In the genomic region with DNA sequence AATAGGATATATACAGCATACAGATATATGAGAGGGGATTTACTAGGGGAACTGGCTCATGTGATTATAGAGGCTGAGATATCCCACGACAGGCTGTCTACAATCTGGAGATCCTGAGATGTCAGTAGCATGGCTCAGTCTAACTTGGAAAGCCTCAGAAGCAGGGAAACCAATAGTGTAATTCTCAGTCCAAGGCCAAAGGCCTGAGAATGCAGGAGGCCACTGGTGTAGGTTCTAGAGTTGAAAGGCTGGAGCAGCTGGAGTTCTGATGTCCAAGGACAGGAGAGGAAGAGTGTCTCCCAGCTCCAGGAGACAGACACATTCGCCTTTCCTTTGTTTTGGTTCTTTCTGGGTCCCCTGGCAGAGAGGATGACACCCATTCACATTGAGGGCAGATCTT, we compare ENCODE assay signal across 21 cellular contexts. TPM values are rescaled to one million over a fixed set of nuclear protein-coding genes. Genes with fewer than 3 reads are reported as not detected.
"Had no signal": no experiment of that assay in that cellular context is flagged by ENCODE, and none has a peak within 500 bp of the region (broad histone marks: within the 10 kb centered on the region; RNA-seq: fewer than 3 reads in every experiment).

No MANE protein-coding gene starts in this region.

- H3K27me3 ChIP-seq: adrenal gland, right atrium auricular region, tibial nerve, uterus had no signal

- H3K27ac ChIP-seq: adrenal gland, cardiac muscle cell, right atrium auricular region, skin epidermis, tibial nerve, uterus had no signal

- H3K4me1 ChIP-seq: right atrium auricular region, tibial nerve had no signal

- DNase-seq: activated CD4-positive, alpha-beta T cell treated with anti-CD3 and anti-CD28 coated beads, Interleukin-2, amount 50 U/mL, for 48 hours; activated gamma-delta T cell; adrenal gland; dermis blood vessel endothelial cell; effector memory CD8-positive, alpha-beta T cell; foreskin melanocyte; glutamatergic neuron; hippocampal formation; nephron progenitor cell; nucleus accumbens; stimulated activated CD4-positive, alpha-beta T cell treated with anti-CD3 and anti-CD28 coated beads, Interleukin-15, amount 100 ng/mL, for 24 hours; stimulated activated CD4-positive, alpha-beta T cell treated with anti-CD3 and anti-CD28 coated beads, Interleukin-2, amount 100 ng/mL, for 48 hours; uterus had no signal

- FAIRE-seq: islet of Langerhans, TTC549 had no signal

- H3K4me3 ChIP-seq: adrenal gland, cardiac muscle cell, lung, right atrium auricular region, skin epidermis, tibial nerve, uterus had no signal

- H3K36me3 ChIP-seq: adrenal gland, cardiac muscle cell, right atrium auricular region, tibial nerve, uterus had no signal

- H3K9me3 ChIP-seq: adrenal gland, uterus had no signal

RNA-seq across cellular contexts. Expression of a gene that starts 20.1 kb away (rescaled TPM):
- total RNA-seq: T-helper 2 cell treated with Interferon-gamma antibody and Interleukin-4, amounts not matched to agents 100 ng/mL and 5 ng/mL, for 36 hours had no signal
